Comparison of ENCODE assay signal across 8 cellular contexts in genomic region chr6:1313755-1314503, GRCh38. TPM values are rescaled to one million over a fixed set of nuclear protein-coding genes. Genes with fewer than 3 reads are reported as not detected.
A peak's percentile ranks its signal among the peaks of the same experiment; 100 is the strongest.
DNase-seq lines count a peak whose midpoint lies in the region; ATAC-seq and TF ChIP-seq lines count a peak whose summit lies in the region.

No MANE protein-coding gene starts in this region.

- H3K27ac ChIP-seq in heart right ventricle (no peak overlapping the region), right cardiac atrium (ENCODE audit: low read length) (no peak overlapping the region), upper lobe of left lung (peak overlapping the region in 3 of 4 donors; percentile 32 to 85 (median 35)), tibial nerve (no peak overlapping the region)

- TF ChIP-seq CTCF in heart right ventricle (IDR thresholded peaks at IDR 0.05), result peak in 6 of 9 donors; percentile 26 to 38 (median 34)
- peak; percentile 53 to 93 (median 86) for TF ChIP-seq CTCF in upper lobe of left lung (IDR thresholded peaks at IDR 0.05)
- peak in 1 of 5 experiments; percentile 32 for TF ChIP-seq CTCF in tibial nerve (IDR thresholded peaks at IDR 0.05)

- no peak for TF ChIP-seq POLR2A in upper lobe of left lung (IDR thresholded peaks at IDR 0.05)
- no peak for TF ChIP-seq POLR2A in tibial nerve (IDR thresholded peaks at IDR 0.05)

- H3K4me1 Mint-ChIP-seq in activated CD8-positive, alpha-beta T cell treated with anti-CD3 and anti-CD28 coated beads, Interleukin-2, amount 10 ng/mL, durations not matched to agents 7 days and 5 days (ENCODE audit: low read depth), result peaks cover 14% of the 10 kb centered on the region

- H3K27ac Mint-ChIP-seq in activated CD8-positive, alpha-beta T cell treated with anti-CD3 and anti-CD28 coated beads, Interleukin-2, amount 10 ng/mL, durations not matched to agents 7 days and 5 days, result peak overlapping the region; percentile 51

- peaks cover 0 to 36% (median 27%) of the 10 kb centered on the region in 9 donors for H3K4me1 ChIP-seq in heart right ventricle
- peaks cover 5% of the 10 kb centered on the region for H3K4me1 ChIP-seq in right cardiac atrium (ENCODE audit: control insufficient read depth, insufficient read depth, low read length)
- peaks cover 20 to 48% (median 32%) of the 10 kb centered on the region in 4 donors for H3K4me1 ChIP-seq in upper lobe of left lung
- peaks cover 0 to 47% (median 19%) of the 10 kb centered on the region in 4 donors for H3K4me1 ChIP-seq in tibial nerve

- no peak overlapping the region for H3K4me3 ChIP-seq in heart right ventricle
- H3K4me3 ChIP-seq in right cardiac atrium (ENCODE audit: low read length), result no peak overlapping the region
- H3K4me3 ChIP-seq in upper lobe of left lung, result peak overlapping the region in 3 of 4 donors; percentile 52 to 62 (median 59)
- no peak overlapping the region for H3K4me3 ChIP-seq in tibial nerve

- CTCF ChIA-PET in activated CD8-positive, alpha-beta T cell treated with anti-CD3 and anti-CD28 coated beads, Interleukin-2, amount 10 ng/mL, durations not matched to agents 7 days and 5 days (lab: Charles Lee), result no interaction called here

- peak overlapping the region; percentile 36 for H3K4me3 Mint-ChIP-seq in activated CD8-positive, alpha-beta T cell treated with anti-CD3 and anti-CD28 coated beads, Interleukin-2, amount 10 ng/mL, durations not matched to agents 7 days and 5 days

- POLR2A ChIA-PET in activated CD8-positive, alpha-beta T cell treated with anti-CD3 and anti-CD28 coated beads, Interleukin-2, amount 10 ng/mL, durations not matched to agents 7 days and 5 days (lab: Charles Lee), result no interaction called here

- intact Hi-C loops in heart right ventricle (cut with DNase I) (no loop called here), right cardiac atrium (cut with DNase I) (no loop called here)

- H3K36me3 Mint-ChIP-seq in activated CD8-positive, alpha-beta T cell treated with anti-CD3 and anti-CD28 coated beads, Interleukin-2, amount 10 ng/mL, durations not matched to agents 7 days and 5 days (ENCODE audit: low read depth), result peaks cover 2% of the 10 kb centered on the region

- TF ChIP-seq EP300 in upper lobe of left lung (IDR thresholded peaks at IDR 0.05), result no peak
- TF ChIP-seq EP300 in tibial nerve (IDR thresholded peaks at IDR 0.05), result no peak

- no peaks in the 10 kb centered on the region for H3K9me3 Mint-ChIP-seq in activated CD8-positive, alpha-beta T cell treated with anti-CD3 and anti-CD28 coated beads, Interleukin-2, amount 10 ng/mL, durations not matched to agents 7 days and 5 days (ENCODE audit: insufficient read depth)

- DNase-seq in heart right ventricle, result no peak
- DNase-seq in right cardiac atrium, result no peak
- DNase-seq in activated CD8-positive, alpha-beta T cell treated with anti-CD3 and anti-CD28 coated beads, Interleukin-2, amount 10 ng/mL, durations not matched to agents 7 days and 5 days, result no peak
- DNase-seq in iris pigment epithelial cell (ENCODE audit: low read depth), result peak; percentile 25
- peak; percentile 65 to 92 for DNase-seq in upper lobe of left lung
- DNase-seq in tibial nerve (ENCODE audit: low spot score in 2 of 2), result no peak
- no peak for DNase-seq in stimulated activated CD4-positive, alpha-beta T cell treated with anti-CD3 and anti-CD28 coated beads, Interleukin-4, amount 100 ng/mL, for 4 hours

- H3K36me3 ChIP-seq in heart right ventricle, result no peaks in the 10 kb centered on the region
- H3K36me3 ChIP-seq in upper lobe of left lung, result no peaks in the 10 kb centered on the region
- H3K36me3 ChIP-seq in tibial nerve, result no peaks in the 10 kb centered on the region

- H3K9me3 ChIP-seq in heart right ventricle, result no peaks in the 10 kb centered on the region
- H3K9me3 ChIP-seq in right cardiac atrium (ENCODE audit: control insufficient read depth, low read length), result no peaks in the 10 kb centered on the region
- no peaks in the 10 kb centered on the region for H3K9me3 ChIP-seq in upper lobe of left lung
- H3K9me3 ChIP-seq in tibial nerve, result peaks cover 0 to 8% (median 0%) of the 10 kb centered on the region in 4 donors

- peaks cover 25 to 89% (median 74%) of the 10 kb centered on the region in 7 donors for H3K27me3 ChIP-seq in heart right ventricle
- H3K27me3 ChIP-seq in right cardiac atrium (ENCODE audit: control insufficient read depth, insufficient read depth), result no peaks in the 10 kb centered on the region
- peaks cover 0 to 28% (median 5%) of the 10 kb centered on the region in 4 donors for H3K27me3 ChIP-seq in upper lobe of left lung
- H3K27me3 ChIP-seq in tibial nerve, result peaks cover 6 to 70% of the 10 kb centered on the region in 2 donors

- H3K27me3 Mint-ChIP-seq in activated CD8-positive, alpha-beta T cell treated with anti-CD3 and anti-CD28 coated beads, Interleukin-2, amount 10 ng/mL, durations not matched to agents 7 days and 5 days (ENCODE audit: low read depth), result peaks cover 65% of the 10 kb centered on the region

- no peak for ATAC-seq in heart right ventricle
- no peak for ATAC-seq in right cardiac atrium
- no peak for ATAC-seq in activated CD8-positive, alpha-beta T cell treated with anti-CD3 and anti-CD28 coated beads, Interleukin-2, amount 10 ng/mL, durations not matched to agents 7 days and 5 days
- peak; percentile 20 to 75 for ATAC-seq in upper lobe of left lung (ENCODE audit: low FRiP score in 2 of 2)
- ATAC-seq in HG02759 (IDR thresholded peaks at IDR 0.05; ENCODE audit: unreplicated experiment), result no peak

- 3 to 5% methylated on average over 45 to 46 of the region's 46 CpGs for WGBS in heart right ventricle, 2 donors
- 4% methylated on average over 46 of the region's 46 CpGs for WGBS in right cardiac atrium
- 12 to 14% methylated on average over 21 to 42 of the region's 46 CpGs for WGBS in upper lobe of left lung, 2 donors
- 5% methylated on average over 45 to 46 of the region's 46 CpGs for whole genome bisulfite sequencing in tibial nerve, 2 donors

RNA-seq across cellular contexts. Expression of gene FOXQ1, which starts 2.0 kb away (rescaled TPM):
- total RNA-seq in heart right ventricle (not detected), right cardiac atrium (not detected), upper lobe of left lung (10 to 100 TPM in 3 of 6 donors, 1 to 10 TPM in 3; 3.9 to 15.4 (median 10.3) TPM), tibial nerve (under 1 TPM in 2 of 4 donors, not detected in 2; 0.21 to 0.59 TPM)
- polyA plus RNA-seq in heart right ventricle (not detected), right cardiac atrium (not detected)
- not detected for total RNA-seq in activated CD8-positive, alpha-beta T cell treated with anti-CD3 and anti-CD28 coated beads, Interleukin-2, amount 10 ng/mL, durations not matched to agents 7 days and 5 days

Comparison
In these comparisons a context has a peak if more than half of its experiments do, and no peak if none do; other contexts are left out.
1. ATAC-seq: peak in upper lobe of left lung (2 of 2); none in heart right ventricle (0 of 8), right cardiac atrium (0 of 2), activated CD8-positive, alpha-beta T cell treated with anti-CD3 and anti-CD28 coated beads, Interleukin-2, amount 10 ng/mL, durations not matched to agents 7 days and 5 days (single experiment) and HG02759 (single experiment).
2. DNase-seq: peak in iris pigment epithelial cell (single experiment) and upper lobe of left lung (2 of 2); none in heart right ventricle (0 of 2), right cardiac atrium (0 of 3), activated CD8-positive, alpha-beta T cell treated with anti-CD3 and anti-CD28 coated beads, Interleukin-2, amount 10 ng/mL, durations not matched to agents 7 days and 5 days (single experiment), tibial nerve (0 of 2) and stimulated activated CD4-positive, alpha-beta T cell treated with anti-CD3 and anti-CD28 coated beads, Interleukin-4, amount 100 ng/mL, for 4 hours (0 of 2).
3. H3K27ac ChIP-seq: peak in upper lobe of left lung (3 of 4); none in heart right ventricle (0 of 10), right cardiac atrium (single experiment) and tibial nerve (0 of 4).
4. H3K4me3 ChIP-seq: peak in upper lobe of left lung (3 of 4); none in heart right ventricle (0 of 10), right cardiac atrium (single experiment) and tibial nerve (0 of 4).